ENCODE assay signal across 23 cellular contexts in the genomic region with DNA sequence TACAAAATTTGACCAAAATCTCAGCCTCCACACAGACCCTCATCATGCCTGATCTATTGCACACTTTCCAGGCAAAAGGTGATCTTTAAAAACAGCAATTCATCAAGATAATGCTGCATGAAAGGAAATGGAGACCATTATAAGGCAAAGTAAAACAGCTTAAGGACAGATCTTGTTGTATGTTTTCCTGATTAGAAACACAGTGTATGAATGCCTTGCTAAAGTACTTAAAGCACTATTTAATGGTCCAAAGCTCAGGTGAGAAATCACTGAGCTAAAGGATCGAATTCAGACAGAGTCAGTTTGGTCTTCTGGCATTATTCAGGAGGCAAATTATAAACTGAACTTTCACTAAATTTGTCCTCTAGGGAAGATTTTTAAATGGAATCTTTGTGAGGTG. TPM values are rescaled to one million over a fixed set of nuclear protein-coding genes. Genes with fewer than 3 reads are reported as not detected.
"Had no signal": no experiment of that assay in that cellular context is flagged by ENCODE, and none has a peak within 500 bp of the region (broad histone marks: within the 10 kb centered on the region; RNA-seq: fewer than 3 reads in every experiment).

No MANE protein-coding gene starts in this region.

- H3K27ac ChIP-seq: pancreas, prostate gland, sigmoid colon, stomach, suprapubic skin, tibial artery, upper lobe of right lung had no signal

- H3K27me3 ChIP-seq: pancreas, sigmoid colon, stomach, suprapubic skin, tibial artery had no signal

- H3K4me3 Mint-ChIP-seq: activated CD4-positive, alpha-beta memory T cell treated with anti-CD3 and anti-CD28 coated beads, Interleukin-2, amount 10 ng/mL, durations not matched to agents 7 days and 5 days; activated CD4-positive, alpha-beta T cell treated with anti-CD3 and anti-CD28 coated beads, Interleukin-2, amount 10 ng/mL, durations not matched to agents 7 days and 5 days; central memory CD8-positive, alpha-beta T cell; nephron; stimulated activated naive B cell treated with anti-CD40 and anti-IgM and Interleukin-4, amounts not matched to agents 10 μg/mL and 1 μg/mL and 100 μg/mL, for 72 hours had no signal

- H3K4me3 ChIP-seq: pancreas, prostate gland, sigmoid colon, smooth muscle cell, stomach, suprapubic skin, tibial artery, upper lobe of right lung had no signal

- H3K36me3 ChIP-seq: pancreas, prostate gland, sigmoid colon, stomach, suprapubic skin, tibial artery, upper lobe of right lung had no signal

- ATAC-seq: activated naive CD4-positive, alpha-beta T cell treated with anti-CD3 and anti-CD28 coated beads, Interleukin-2, amount 50 U/mL, for 72 hours; left cardiac atrium; left ventricle myocardium superior; pancreas; stimulated activated naive B cell treated with anti-CD40 and anti-IgM and Interleukin-4, amounts not matched to agents 10 μg/mL and 1 μg/mL and 100 μg/mL, for 72 hours; upper lobe of right lung had no signal

- H3K27ac Mint-ChIP-seq: activated CD4-positive, alpha-beta memory T cell treated with anti-CD3 and anti-CD28 coated beads, Interleukin-2, amount 10 ng/mL, durations not matched to agents 7 days and 5 days; activated CD4-positive, alpha-beta T cell treated with anti-CD3 and anti-CD28 coated beads, Interleukin-2, amount 10 ng/mL, durations not matched to agents 7 days and 5 days; activated naive CD4-positive, alpha-beta T cell treated with anti-CD3 and anti-CD28 coated beads, Interleukin-2, amount 50 U/mL, for 72 hours; activated T-helper 2 cell treated with anti-CD3 and anti-CD28 coated beads, Interferon-gamma antibody, Interleukin-2, Interleukin-4, amounts not matched to agents 10 μg/mL and 5 μg/mL and 100 μg/mL, durations not matched to agents 14 hours and 24 hours and 36 hours; nephron; stimulated activated naive B cell treated with anti-CD40 and anti-IgM and Interleukin-4, amounts not matched to agents 10 μg/mL and 1 μg/mL and 100 μg/mL, for 72 hours had no signal

- H3K9me3 ChIP-seq: pancreas, prostate gland, suprapubic skin, upper lobe of right lung had no signal

- H3K4me1 Mint-ChIP-seq: activated CD4-positive, alpha-beta memory T cell treated with anti-CD3 and anti-CD28 coated beads, Interleukin-2, amount 10 ng/mL, durations not matched to agents 7 days and 5 days; activated CD4-positive, alpha-beta T cell treated with anti-CD3 and anti-CD28 coated beads, Interleukin-2, amount 10 ng/mL, durations not matched to agents 7 days and 5 days; central memory CD8-positive, alpha-beta T cell; nephron had no signal

- DNase-seq: activated CD4-positive, alpha-beta memory T cell treated with anti-CD3 and anti-CD28 coated beads, Interleukin-2, amount 10 ng/mL, durations not matched to agents 7 days and 5 days; activated CD4-positive, alpha-beta T cell treated with anti-CD3 and anti-CD28 coated beads for 1 hour; activated CD4-positive, alpha-beta T cell treated with anti-CD3 and anti-CD28 coated beads, Interleukin-2, amount 10 ng/mL, durations not matched to agents 7 days and 5 days; activated CD8-positive, alpha-beta memory T cell treated with anti-CD3 and anti-CD28 coated beads, Interleukin-2, amount 50 U/mL, for 48 hours; activated T-cell treated with anti-CD3 and anti-CD28 coated beads, Interleukin-2, amount 50 U/mL, for 48 hours; effector CD8-positive, alpha-beta T cell; left cardiac atrium; left ventricle myocardium superior; pancreas; sigmoid colon; stimulated activated CD4-positive, alpha-beta T cell treated with anti-CD3 and anti-CD28 coated beads, Interleukin-1b, Interleukin-23, amount 100 ng/mL, for 48 hours; stimulated activated naive B cell treated with anti-CD40 and anti-IgM and Interleukin-4, amounts not matched to agents 10 μg/mL and 1 μg/mL and 100 μg/mL, for 72 hours; stomach; T-helper 2 cell; tibial artery; upper lobe of right lung had no signal

- H3K4me1 ChIP-seq: pancreas, prostate gland, sigmoid colon, stomach, suprapubic skin, tibial artery, upper lobe of right lung had no signal

RNA-seq across cellular contexts. Expression of a gene that starts 18.7 kb away (rescaled TPM):
- total RNA-seq: smooth muscle cell had no signal
